15 cellular contexts compared by ENCODE assay signal in genomic region chr6:45577836-45578504, GRCh38.
DNase-seq lines count a peak whose midpoint lies in the region; ATAC-seq, FAIRE-seq and TF ChIP-seq lines count a peak whose summit lies in the region.
"Had no signal": no experiment of that assay in that cellular context is flagged by ENCODE, and none has a peak within 500 bp of the region (broad histone marks: within the 10 kb centered on the region; RNA-seq: fewer than 3 reads in every experiment).

No MANE protein-coding gene starts in this region.

- POLR2A ChIA-PET in K562 (lab: Yijun Ruan, JAX) = interaction anchor here (0.6 to 1.1 kb wide), 4 partner anchors 15 to 964 kb away, joined by 3 to 4 read pairs (median 3); no protein-coding TSS in a partner anchor

- H3K27ac ChIP-seq in K562 (ENCODE audit: extremely low read depth, low read depth, low read length) = no peak overlapping the region
- peak overlapping the region; percentile 13 to 55 for H3K27ac ChIP-seq in uterus
- no peak overlapping the region for H3K27ac ChIP-seq in H9 (ENCODE audit: insufficient read length, low read depth, low read length)
- H3K27ac ChIP-seq: HL-60 had no signal

- no peak overlapping the region for H3K56ac ChIP-seq in H9 (ENCODE audit: insufficient read length, low read depth, low read length)

- no peak for TF ChIP-seq RAD21 in K562 (CRISPR knock-in tag; conservative IDR thresholded peaks at IDR 0.05 in 1 of 2, IDR thresholded peaks at IDR 0.05 in 1 of 2)

- no peak for ATAC-seq in K562
- no peak for ATAC-seq in HG02870 (IDR thresholded peaks at IDR 0.05; ENCODE audit: unreplicated experiment)
- ATAC-seq: naive thymus-derived CD8-positive, alpha-beta T cell had no signal

- no peak overlapping the region for H2BK12ac ChIP-seq in H9 (ENCODE audit: insufficient read length, low read depth, low read length)

- no peak overlapping the region for H2BK120ac ChIP-seq in H9 (ENCODE audit: low read depth, low read length, poor library complexity, severe bottlenecking)

- H3K36me3 ChIP-seq in K562 (ENCODE audit: control insufficient read depth, insufficient read depth, low read length) (no peaks in the 10 kb centered on the region), uterus (no peaks in the 10 kb centered on the region)

- peaks cover 0 to 12% (median 0%) of the 10 kb centered on the region in 3 experiments; a peak in 3 of 7 replicates for H3K36me3 Mint-ChIP-seq in H9 (ENCODE audit: insufficient read depth in 1 of 3, low read depth in 3 of 3)

- H4K20me1 ChIP-seq in K562 (replicated peaks; ENCODE audit: control insufficient read depth, insufficient read depth, low read length) (no peaks in the 10 kb centered on the region), H9 (ENCODE audit: control insufficient read depth, insufficient read depth, insufficient read length) (no peaks in the 10 kb centered on the region)

- CTCF ChIA-PET in K562 (lab: Yijun Ruan, JAX; ENCODE audit: low intra/inter-chr PET ratio) = no interaction called here

- H3K9ac ChIP-seq in K562 (ENCODE audit: insufficient read depth in 1 of 2, low read depth in 2 of 2, low read length in 2 of 2) = no peak overlapping the region
- H3K9ac ChIP-seq in H9 (ENCODE audit: extremely low read depth, insufficient read length, low read length) = no peak overlapping the region

- H2AFZ ChIP-seq in K562 (ENCODE audit: low read depth, low read length) = 0 out of 2 replicates have a peak overlapping the region, but pooled peaks have one; percentile 3
- H2AFZ ChIP-seq in H9 (ENCODE audit: low read length) = no peak overlapping the region

- no peak for TF ChIP-seq CTCF in K562 (IDR thresholded peaks at IDR 0.05 in 2 of 3, conservative IDR thresholded peaks at IDR 0.05 in 1 of 3; ENCODE audit: insufficient read depth in 2 of 3, low read depth in 1 of 3, low read length in 3 of 3)
- no peak for TF ChIP-seq CTCF in uterus (IDR thresholded peaks at IDR 0.05)
- no peak for TF ChIP-seq CTCF in H9 (conservative IDR thresholded peaks at IDR 0.05)

- no peak overlapping the region for H3K4me3 ChIP-seq in K562
- H3K4me3 ChIP-seq in uterus = no peak overlapping the region

- no peak overlapping the region for H3K18ac ChIP-seq in H9 (ENCODE audit: insufficient read length, low read depth, low read length)

- H3K4me2 ChIP-seq in K562 (ENCODE audit: insufficient read depth, low read length) = no peak overlapping the region
- no peak overlapping the region for H3K4me2 ChIP-seq in H9 (ENCODE audit: insufficient read depth, insufficient read length, low read length)

- peaks cover 3 to 21% of the 10 kb centered on the region in 2 experiments; a peak in 4 of 5 replicates for H3K27me3 ChIP-seq in K562 (ENCODE audit: control insufficient read depth in 2 of 2, insufficient read depth in 2 of 2, low read length in 2 of 2)
- no peaks in the 10 kb centered on the region for H3K27me3 ChIP-seq in uterus
- no peaks in the 10 kb centered on the region for H3K27me3 ChIP-seq in H9 (ENCODE audit: insufficient read depth, low read length)

- H4K8ac ChIP-seq in H9 (replicated peaks; ENCODE audit: insufficient read length, low read depth, low read length) = no peak overlapping the region

- intact Hi-C loops in K562 (cut with micrococcal nuclease) (no loop called here), uterus (cut with DNase I; ENCODE audit: low total_unique reads) (no loop called here)

- no peak overlapping the region for H3K4me3 Mint-ChIP-seq in H9
- H3K4me3 Mint-ChIP-seq: naive thymus-derived CD8-positive, alpha-beta T cell had no signal

- no peak for TF ChIP-seq EP300 in K562 (IDR thresholded peaks at IDR 0.05; ENCODE audit: low read length)

- no peak overlapping the region for H3T11ph ChIP-seq in H9 (ENCODE audit: low read length)

- H3K14ac ChIP-seq in H9 (ENCODE audit: insufficient read depth, low read length) = no peak overlapping the region

- H4K5ac ChIP-seq in H9 (ENCODE audit: insufficient read length, low read depth, low read length) = no peak overlapping the region

- no peaks in the 10 kb centered on the region for H3K9me3 ChIP-seq in K562 (replicated peaks; ENCODE audit: control insufficient read depth, insufficient read depth, low read depth, low read length)
- no peaks in the 10 kb centered on the region for H3K9me3 ChIP-seq in uterus
- H3K9me3 ChIP-seq in H9 (ENCODE audit: control insufficient read depth, low read depth, low read length) = no peaks in the 10 kb centered on the region

- no peak for FAIRE-seq in K562 (lab: Jason Lieb, UNC)
- FAIRE-seq: islet of Langerhans had no signal

- H3K27me3 Mint-ChIP-seq in H9 (ENCODE audit: low read depth) = peaks cover 5% of the 10 kb centered on the region
- H3K27me3 Mint-ChIP-seq: naive thymus-derived CD8-positive, alpha-beta T cell had no signal

- BruUV-seq in K562 (replicated peaks; lab: Mats Ljungman, UMichigan) = no TSS peak

- H2BK20ac ChIP-seq in H9 (ENCODE audit: low read depth, low read length, poor library complexity, severe bottlenecking) = no peak overlapping the region

- no peak overlapping the region for H2AK5ac ChIP-seq in H9 (ENCODE audit: insufficient read length, low read length)

- H3K4ac ChIP-seq in H9 (ENCODE audit: low read depth, low read length) = no peak overlapping the region

- no peak overlapping the region for H2BK5ac ChIP-seq in H9 (ENCODE audit: insufficient read length, low read length)

- DNase-seq in NCI-H1417 (lab: John Stamatoyannopoulos, UW) (peak in 2 of 3 experiments; percentile 2 to 42), NCI-H1417 treated with DMSO at 0.1 percent for 48 hours (lab: John Stamatoyannopoulos, UW) (no peak), K562 (ENCODE audit: extremely low read depth in 1 of 4, low spot score in 3 of 4) (no peak), left kidney (ENCODE audit: low read depth, low spot score) (peak; percentile 25), uterus (no peak), H9 (no peak)
- DNase-seq in activated CD4-positive, alpha-beta T cell treated with anti-CD3 and anti-CD28 coated beads, Interleukin-2, amount 50 U/mL, for 4 hours = no peak
- DNase-seq: 8988T; activated naive CD4-positive, alpha-beta T cell treated with Interleukin-2 at 50 U/mL for 16 hours; naive thymus-derived CD8-positive, alpha-beta T cell; NCI-H2171; substantia nigra had no signal

- peaks cover 7 to 9% of the 10 kb centered on the region in 2 experiments; a peak in 3 of 5 replicates for H3K9me3 Mint-ChIP-seq in H9

- no peak overlapping the region for H3K23ac ChIP-seq in H9 (ENCODE audit: insufficient read length, low read depth, low read length)

- WGBS in K562 (ENCODE audit: insufficient coverage, low coverage, missing lambda C conversion rate) = 15% methylated on average over 9 of the region's 9 CpGs
- no CpG with 5 or more reads among the region's 9 CpGs for WGBS in H9 (ENCODE audit: extremely low coverage, insufficient read length, low lambda C conversion rate)

- H3K79me2 ChIP-seq in K562 (ENCODE audit: control insufficient read depth, insufficient read depth, low read length) (no peaks in the 10 kb centered on the region), H9 (ENCODE audit: insufficient read depth, low read length) (no peaks in the 10 kb centered on the region)

- no peaks in the 10 kb centered on the region for H3K4me1 ChIP-seq in K562 (replicated peaks in 1 of 2; ENCODE audit: control insufficient read depth in 2 of 2, insufficient read depth in 2 of 2, low read length in 2 of 2)
- no peaks in the 10 kb centered on the region for H3K4me1 ChIP-seq in uterus
- no peaks in the 10 kb centered on the region for H3K4me1 ChIP-seq in H9 (ENCODE audit: insufficient read depth, low read length)

- no peaks in the 10 kb centered on the region for H3K79me1 ChIP-seq in H9 (ENCODE audit: insufficient read depth, low read depth, low read length, poor library complexity, severe bottlenecking)

- no peaks in the 10 kb centered on the region for H3K23me2 ChIP-seq in H9 (ENCODE audit: insufficient read length, low read depth, low read length, poor library complexity, severe bottlenecking)

- H4K91ac ChIP-seq in H9 (ENCODE audit: insufficient read length, low read depth, low read length) = no peak overlapping the region

- no peak overlapping the region for H3K27ac Mint-ChIP-seq in H9

- TF ChIP-seq POLR2A in K562 (conservative IDR thresholded peaks at IDR 0.05) = no peak
- no peak for TF ChIP-seq POLR2A in uterus (IDR thresholded peaks at IDR 0.05)

- no peak overlapping the region for H2BK15ac ChIP-seq in H9 (ENCODE audit: low read depth, low read length)

- in situ Hi-C loops in K562 (cut with MboI) = no loop called here

- H3K9me1 ChIP-seq in K562 (ENCODE audit: control insufficient read depth, insufficient read depth, low read length) = no peaks in the 10 kb centered on the region

- peaks cover 0 to 7% of the 10 kb centered on the region in 2 experiments; a peak in 1 of 4 replicates for H3K4me1 Mint-ChIP-seq in H9

TF ChIP-seq in K562, 482 proteins besides CTCF, POLR2A, EP300 and RAD21 (continues in another document):
- no peak for TF ChIP-seq BCL6 (CRISPR knock-in tag; IDR thresholded peaks at IDR 0.05)

Comparison
In these comparisons a context has a peak if more than half of its experiments do, and no peak if none do; other contexts are left out.
1. DNase-seq: peak in NCI-H1417 (2 of 3) and left kidney (single experiment); none in NCI-H1417 treated with DMSO at 0.1 percent for 48 hours (single experiment), K562 (0 of 4), uterus (0 of 2), activated CD4-positive, alpha-beta T cell treated with anti-CD3 and anti-CD28 coated beads, Interleukin-2, amount 50 U/mL, for 4 hours (0 of 2) and H9 (single experiment).
2. H3K27ac ChIP-seq: peak in uterus (2 of 2); none in K562 (single experiment) and H9 (single experiment).